In the genomic region with DNA sequence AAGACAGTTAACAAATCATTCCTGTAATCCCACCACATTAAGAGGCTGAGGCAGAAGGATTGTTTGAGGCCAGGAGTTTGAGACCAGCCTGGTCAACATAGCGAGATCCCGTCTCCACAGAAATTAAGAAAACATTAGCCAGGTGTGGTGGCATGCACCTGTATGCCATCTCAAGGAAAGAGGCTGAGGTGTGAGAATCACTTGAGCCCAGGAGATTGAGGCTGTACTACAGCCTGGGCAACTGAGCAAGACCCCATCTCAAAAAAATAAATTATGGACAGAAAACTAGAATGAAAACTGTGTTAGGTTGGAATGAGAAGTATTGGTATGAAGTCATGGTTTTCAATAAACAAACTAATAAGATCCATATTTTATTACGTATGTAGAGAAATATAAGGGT, we compare ENCODE assay signal across 2 cellular contexts.
TF ChIP-seq lines count a peak whose summit lies in the region.

No MANE protein-coding gene starts in this region.

TF ChIP-seq in GM12891, 5 proteins besides CTCF, POLR2A, EP300 and RAD21:
- TF ChIP-seq PAX5 (IDR thresholded peaks at IDR 0.05; ENCODE audit: insufficient read depth, low read length, severe bottlenecking), result no peak
- no peak for TF ChIP-seq TAF1 (IDR thresholded peaks at IDR 0.05; ENCODE audit: low read depth, low read length)
- TF ChIP-seq POU2F2 (IDR thresholded peaks at IDR 0.05; ENCODE audit: low read depth, low read length), result no peak
- no peak for TF ChIP-seq SPI1 (IDR thresholded peaks at IDR 0.05; ENCODE audit: low read depth, low read length)
- no peak for TF ChIP-seq POLR2AphosphoS5 (IDR thresholded peaks at IDR 0.05; ENCODE audit: low read depth, low read length)
TF ChIP-seq in GM12891: peak in this region for 0.

TF ChIP-seq in H1, 55 proteins besides CTCF, POLR2A, EP300 and RAD21:
- TF ChIP-seq KDM5A (IDR thresholded peaks at IDR 0.05; ENCODE audit: low read length), result no peak
- TF ChIP-seq KDM1A (IDR thresholded peaks at IDR 0.05; ENCODE audit: borderline replicate concordance, low read length), result no peak
- no peak for TF ChIP-seq ZNF274 (IDR thresholded peaks at IDR 0.05; ENCODE audit: borderline replicate concordance, extremely low read depth, low read length)
- TF ChIP-seq, protein P1, sequence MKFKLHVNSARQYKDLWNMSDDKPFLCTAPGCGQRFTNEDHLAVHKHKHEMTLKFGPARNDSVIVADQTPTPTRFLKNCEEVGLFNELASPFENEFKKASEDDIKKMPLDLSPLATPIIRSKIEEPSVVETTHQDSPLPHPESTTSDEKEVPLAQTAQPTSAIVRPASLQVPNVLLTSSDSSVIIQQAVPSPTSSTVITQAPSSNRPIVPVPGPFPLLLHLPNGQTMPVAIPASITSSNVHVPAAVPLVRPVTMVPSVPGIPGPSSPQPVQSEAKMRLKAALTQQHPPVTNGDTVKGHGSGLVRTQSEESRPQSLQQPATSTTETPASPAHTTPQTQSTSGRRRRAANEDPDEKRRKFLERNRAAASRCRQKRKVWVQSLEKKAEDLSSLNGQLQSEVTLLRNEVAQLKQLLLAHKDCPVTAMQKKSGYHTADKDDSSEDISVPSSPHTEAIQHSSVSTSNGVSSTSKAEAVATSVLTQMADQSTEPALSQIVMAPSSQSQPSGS (IDR thresholded peaks at IDR 0.05; ENCODE audit: low read length), result no peak
- TF ChIP-seq SIX5 (IDR thresholded peaks at IDR 0.05; ENCODE audit: low read depth, low read length), result no peak
- TF ChIP-seq PHF8 (conservative IDR thresholded peaks at IDR 0.05; ENCODE audit: low read depth, low read length), result no peak
- no peak for TF ChIP-seq ASH2L (IDR thresholded peaks at IDR 0.05; ENCODE audit: low read length)
- TF ChIP-seq JUND (IDR thresholded peaks at IDR 0.05; ENCODE audit: low read length), result no peak
- no peak for TF ChIP-seq POU5F1 (IDR thresholded peaks at IDR 0.05; ENCODE audit: low read depth, low read length)
- no peak for TF ChIP-seq NANOG (IDR thresholded peaks at IDR 0.05; ENCODE audit: insufficient read depth, low read depth, low read length, poor library complexity, severe bottlenecking)
- TF ChIP-seq JUN (IDR thresholded peaks at IDR 0.05; ENCODE audit: low read depth, low read length), result no peak
- TF ChIP-seq HDAC2 (IDR thresholded peaks at IDR 0.05; ENCODE audit: borderline replicate concordance in 1 of 2, low read depth in 2 of 2, low read length in 2 of 2), result no peak
- TF ChIP-seq MAFK (IDR thresholded peaks at IDR 0.05; ENCODE audit: low read depth, low read length), result no peak
- TF ChIP-seq YY1 (IDR thresholded peaks at IDR 0.05; ENCODE audit: low read depth, low read length), result no peak
- TF ChIP-seq SP4 (IDR thresholded peaks at IDR 0.05; ENCODE audit: low read length), result no peak
